Comparison of ENCODE assay signal across 25 cellular contexts in the genomic region with DNA sequence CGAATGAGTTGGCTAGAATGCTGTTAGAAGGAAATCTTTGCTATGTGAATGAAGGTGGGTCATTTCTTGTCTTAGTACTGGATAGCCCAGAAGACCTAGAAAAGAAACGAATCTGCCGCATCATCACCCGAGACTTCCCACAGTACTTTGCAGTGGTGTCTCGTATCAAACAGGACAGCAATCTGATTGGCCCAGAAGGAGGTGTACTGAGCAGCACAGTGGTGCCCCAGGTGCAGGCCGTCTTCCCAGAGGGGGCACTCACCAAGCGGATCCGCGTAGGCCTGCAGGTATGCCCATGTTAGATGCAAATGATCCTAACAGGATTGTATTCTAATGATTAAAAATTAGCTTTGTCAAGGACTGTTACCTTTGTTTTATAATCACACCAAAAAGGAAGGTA.
"Had no signal": no experiment of that assay in that cellular context is flagged by ENCODE, and none has a peak within 500 bp of the region (broad histone marks: within the 10 kb centered on the region; RNA-seq: fewer than 3 reads in every experiment).

No MANE protein-coding gene starts in this region.

- H3K27ac Mint-ChIP-seq: naive thymus-derived CD8-positive, alpha-beta T cell; stimulated activated memory B cell treated with anti-CD40 and anti-IgM and Interleukin-4, amounts not matched to agents 10 μg/mL and 1 μg/mL and 100 μg/mL, for 72 hours; stimulated activated naive CD8-positive, alpha-beta T cell treated with anti-CD3 and anti-CD28 coated beads, Interleukin-15, amount 100 ng/mL, for 72 hours; type B pancreatic cell had no signal

- H3K4me1 Mint-ChIP-seq: naive thymus-derived CD8-positive, alpha-beta T cell; nephron; neural crest cell; stimulated activated memory B cell treated with anti-CD40 and anti-IgM and Interleukin-4, amounts not matched to agents 10 μg/mL and 1 μg/mL and 100 μg/mL, for 72 hours; stimulated activated naive CD8-positive, alpha-beta T cell treated with anti-CD3 and anti-CD28 coated beads, Interleukin-15, amount 100 ng/mL, for 72 hours had no signal

- H3K36me3 ChIP-seq: pancreas, right lobe of liver, uterus had no signal

- H3K9me3 ChIP-seq: left ventricle myocardium inferior, pancreas, psoas muscle, right atrium auricular region, right lobe of liver, tibial nerve, uterus had no signal

- H3K4me1 ChIP-seq: pancreas, psoas muscle, right atrium auricular region, right lobe of liver, tibial nerve, uterus had no signal

- H3K4me3 ChIP-seq: left ventricle myocardium inferior, lung, pancreas, psoas muscle, right atrium auricular region, right lobe of liver, smooth muscle cell, tibial nerve, uterus had no signal

- H3K4me3 Mint-ChIP-seq: naive thymus-derived CD8-positive, alpha-beta T cell; nephron; neural crest cell; stimulated activated memory B cell treated with anti-CD40 and anti-IgM and Interleukin-4, amounts not matched to agents 10 μg/mL and 1 μg/mL and 100 μg/mL, for 72 hours; stimulated activated naive CD8-positive, alpha-beta T cell treated with anti-CD3 and anti-CD28 coated beads, Interleukin-15, amount 100 ng/mL, for 72 hours; type B pancreatic cell had no signal

- DNase-seq: hypothalamus; left ventricle myocardium inferior; naive thymus-derived CD8-positive, alpha-beta T cell; nucleus accumbens; pancreas; posterior cingulate gyrus; psoas muscle; right lobe of liver; stimulated activated CD4-positive, alpha-beta T cell treated with anti-CD3 and anti-CD28 coated beads, Interleukin-1b, Interleukin-23, amount 100 ng/mL, for 48 hours; stimulated activated CD4-positive, alpha-beta T cell treated with anti-CD3 and anti-CD28 coated beads, Interleukin-2, amount 100 ng/mL, for 48 hours; stimulated activated CD4-positive, alpha-beta T cell treated with anti-CD3 and anti-CD28 coated beads, Interleukin-4, amount 100 ng/mL, for 4 hours; stimulated activated CD8-positive, alpha-beta memory T cell treated with anti-CD3 and anti-CD28 coated beads, Interleukin-4, amount 100 ng/mL, for 48 hours; stimulated activated naive CD4-positive, alpha-beta T cell treated with Interleukin-2 at 50 U/mL for 16 hours; stimulated activated naive CD8-positive, alpha-beta T cell treated with anti-CD3 and anti-CD28 coated beads, Interleukin-15, amount 100 ng/mL, for 72 hours; substantia nigra; uterus had no signal

- ATAC-seq: naive thymus-derived CD8-positive, alpha-beta T cell; pancreas; psoas muscle; right lobe of liver; stimulated activated memory B cell treated with anti-CD40 and anti-IgM and Interleukin-4, amounts not matched to agents 10 μg/mL and 1 μg/mL and 100 μg/mL, for 72 hours; stimulated activated naive CD8-positive, alpha-beta T cell treated with anti-CD3 and anti-CD28 coated beads, Interleukin-15, amount 100 ng/mL, for 72 hours had no signal

- H3K27ac ChIP-seq: left ventricle myocardium inferior, pancreas, psoas muscle, right atrium auricular region, right lobe of liver, tibial nerve, uterus had no signal

- H3K9me3 Mint-ChIP-seq: naive thymus-derived CD8-positive, alpha-beta T cell; nephron; neural crest cell; stimulated activated memory B cell treated with anti-CD40 and anti-IgM and Interleukin-4, amounts not matched to agents 10 μg/mL and 1 μg/mL and 100 μg/mL, for 72 hours; stimulated activated naive CD8-positive, alpha-beta T cell treated with anti-CD3 and anti-CD28 coated beads, Interleukin-15, amount 100 ng/mL, for 72 hours; type B pancreatic cell had no signal

- FAIRE-seq: keratinocyte had no signal

- H3K4me2 ChIP-seq: smooth muscle cell had no signal

- H3K27me3 ChIP-seq: pancreas, right atrium auricular region, right lobe of liver, tibial nerve, uterus had no signal

- H3K36me3 Mint-ChIP-seq: naive thymus-derived CD8-positive, alpha-beta T cell; stimulated activated memory B cell treated with anti-CD40 and anti-IgM and Interleukin-4, amounts not matched to agents 10 μg/mL and 1 μg/mL and 100 μg/mL, for 72 hours; type B pancreatic cell had no signal

- H3K27me3 Mint-ChIP-seq: stimulated activated memory B cell treated with anti-CD40 and anti-IgM and Interleukin-4, amounts not matched to agents 10 μg/mL and 1 μg/mL and 100 μg/mL, for 72 hours; type B pancreatic cell had no signal
